ENCODE assay signal across 24 cellular contexts in genomic region chr4:2886161-2886560, GRCh38. TPM values are rescaled to one million over a fixed set of nuclear protein-coding genes. Genes with fewer than 3 reads are reported as not detected.
DNase-seq lines count a peak whose midpoint lies in the region; ATAC-seq and TF ChIP-seq lines count a peak whose summit lies in the region.
"Had no signal": no experiment of that assay in that cellular context is flagged by ENCODE, and none has a peak within 500 bp of the region (broad histone marks: within the 10 kb centered on the region; RNA-seq: fewer than 3 reads in every experiment).

No MANE protein-coding gene starts in this region.

- POLR2A ChIA-PET in activated CD4-positive, alpha-beta memory T cell treated with anti-CD3 and anti-CD28 coated beads for 36 hours (lab: Charles Lee): no interaction called here
- POLR2A ChIA-PET in WTC11 (lab: Charles Lee): no interaction called here

- CTCF ChIA-PET in activated CD4-positive, alpha-beta memory T cell treated with anti-CD3 and anti-CD28 coated beads for 36 hours (lab: Charles Lee): no interaction called here
- CTCF ChIA-PET in WTC11 (lab: Charles Lee): interaction anchor here (0.9 kb wide), 1 partner anchor 24 kb away, joined by 3 read pairs; no protein-coding TSS in a partner anchor

- peak overlapping the region; percentile 13 for H3K27ac Mint-ChIP-seq in central memory CD8-positive, alpha-beta T cell (ENCODE audit: low read depth)
- peak overlapping the region; percentile 26 for H3K27ac Mint-ChIP-seq in stimulated activated effector memory CD8-positive, alpha-beta T cell treated with anti-CD3 and anti-CD28 coated beads, Interleukin-12 subunit alpha, Interleukin-12 subunit beta, amount 100 ng/mL, for 72 hours
- H3K27ac Mint-ChIP-seq in activated CD4-positive, alpha-beta memory T cell treated with anti-CD3 and anti-CD28 coated beads for 36 hours: no peak overlapping the region
- no peak overlapping the region for H3K27ac Mint-ChIP-seq in WTC11
- H3K27ac Mint-ChIP-seq: CD8-positive, alpha-beta T cell had no signal

- no peak overlapping the region for H3K4me3 ChIP-seq in cardiac muscle cell
- H3K4me3 ChIP-seq: coronary artery, HAP-1, MG63, thyroid gland, vagina had no signal

- intact Hi-C loops in left cardiac atrium (cut with DNase I): no loop called here
- intact Hi-C loops in activated CD4-positive, alpha-beta memory T cell treated with anti-CD3 and anti-CD28 coated beads for 36 hours (cut with micrococcal nuclease): no loop called here

- H3K4me1 ChIP-seq in cardiac muscle cell (ENCODE audit: low read depth): peaks cover 22% of the 10 kb centered on the region
- H3K4me1 ChIP-seq: thyroid gland had no signal

- peaks cover 19% of the 10 kb centered on the region for H3K4me1 Mint-ChIP-seq in central memory CD8-positive, alpha-beta T cell
- peaks cover 12% of the 10 kb centered on the region for H3K4me1 Mint-ChIP-seq in stimulated activated effector memory CD8-positive, alpha-beta T cell treated with anti-CD3 and anti-CD28 coated beads, Interleukin-12 subunit alpha, Interleukin-12 subunit beta, amount 100 ng/mL, for 72 hours
- no peaks in the 10 kb centered on the region for H3K4me1 Mint-ChIP-seq in activated CD4-positive, alpha-beta memory T cell treated with anti-CD3 and anti-CD28 coated beads for 36 hours (ENCODE audit: low read depth)
- H3K4me1 Mint-ChIP-seq in WTC11: peaks cover 21% of the 10 kb centered on the region

- H3K36me3 Mint-ChIP-seq in central memory CD8-positive, alpha-beta T cell (ENCODE audit: insufficient read depth): peaks cover 45% of the 10 kb centered on the region
- peaks cover 90% of the 10 kb centered on the region for H3K36me3 Mint-ChIP-seq in stimulated activated effector memory CD8-positive, alpha-beta T cell treated with anti-CD3 and anti-CD28 coated beads, Interleukin-12 subunit alpha, Interleukin-12 subunit beta, amount 100 ng/mL, for 72 hours
- H3K36me3 Mint-ChIP-seq in activated CD4-positive, alpha-beta memory T cell treated with anti-CD3 and anti-CD28 coated beads for 36 hours: peaks cover 27% of the 10 kb centered on the region
- peaks cover 44% of the 10 kb centered on the region for H3K36me3 Mint-ChIP-seq in WTC11

- peak overlapping the region; percentile 58 for H3K27ac ChIP-seq in cardiac muscle cell
- H3K27ac ChIP-seq: coronary artery, KMS-11, thyroid gland, vagina had no signal

- no peak overlapping the region for H3K4me3 Mint-ChIP-seq in central memory CD8-positive, alpha-beta T cell
- H3K4me3 Mint-ChIP-seq in stimulated activated effector memory CD8-positive, alpha-beta T cell treated with anti-CD3 and anti-CD28 coated beads, Interleukin-12 subunit alpha, Interleukin-12 subunit beta, amount 100 ng/mL, for 72 hours: no peak overlapping the region
- H3K4me3 Mint-ChIP-seq in activated CD4-positive, alpha-beta memory T cell treated with anti-CD3 and anti-CD28 coated beads for 36 hours: no peak overlapping the region
- H3K4me3 Mint-ChIP-seq in WTC11: no peak overlapping the region
- H3K4me3 Mint-ChIP-seq: CD8-positive, alpha-beta T cell; effector memory CD8-positive, alpha-beta T cell had no signal

- H3K36me3 ChIP-seq in cardiac muscle cell: peaks cover 20% of the 10 kb centered on the region

- H3K27me3 ChIP-seq in cardiac muscle cell: no peaks in the 10 kb centered on the region
- H3K27me3 ChIP-seq: MG63, thyroid gland, vagina had no signal

- no peaks in the 10 kb centered on the region for H3K9me3 Mint-ChIP-seq in central memory CD8-positive, alpha-beta T cell
- no peaks in the 10 kb centered on the region for H3K9me3 Mint-ChIP-seq in stimulated activated effector memory CD8-positive, alpha-beta T cell treated with anti-CD3 and anti-CD28 coated beads, Interleukin-12 subunit alpha, Interleukin-12 subunit beta, amount 100 ng/mL, for 72 hours
- H3K9me3 Mint-ChIP-seq in activated CD4-positive, alpha-beta memory T cell treated with anti-CD3 and anti-CD28 coated beads for 36 hours: no peaks in the 10 kb centered on the region
- no peaks in the 10 kb centered on the region for H3K9me3 Mint-ChIP-seq in WTC11
- H3K9me3 Mint-ChIP-seq: CD8-positive, alpha-beta T cell; effector memory CD8-positive, alpha-beta T cell had no signal

- TF ChIP-seq CTCF in cardiac muscle cell (IDR thresholded peaks at IDR 0.05; ENCODE audit: low read depth, low read length): no peak
- no peak for TF ChIP-seq CTCF in WTC11 (IDR thresholded peaks at IDR 0.05)

- ATAC-seq in left cardiac atrium: no peak
- no peak for ATAC-seq in central memory CD8-positive, alpha-beta T cell (replicated peaks; ENCODE audit: extremely low read depth, poor library complexity, severe bottlenecking)
- no peak for ATAC-seq in stimulated activated effector memory CD8-positive, alpha-beta T cell treated with anti-CD3 and anti-CD28 coated beads, Interleukin-12 subunit alpha, Interleukin-12 subunit beta, amount 100 ng/mL, for 72 hours
- ATAC-seq in GM19397 (IDR thresholded peaks at IDR 0.05; ENCODE audit: unreplicated experiment): no peak
- ATAC-seq in WTC11: no peak
- ATAC-seq: CD8-positive, alpha-beta T cell; effector memory CD8-positive, alpha-beta T cell; left lobe of liver; sciatic nerve had no signal

- H3K9me3 ChIP-seq in cardiac muscle cell (ENCODE audit: low read depth): no peaks in the 10 kb centered on the region
- H3K9me3 ChIP-seq: HAP-1, MG63, thyroid gland, vagina had no signal

- peak in 1 of 2 donors; percentile 19 for DNase-seq in cardiac muscle cell (ENCODE audit: low read depth in 1 of 2, low spot score in 1 of 2)
- no peak for DNase-seq in left cardiac atrium
- peak; percentile 74 for DNase-seq in NCI-H2171 treated with DMSO at 0.1 percent for 48 hours (lab: John Stamatoyannopoulos, UW)
- DNase-seq in central memory CD8-positive, alpha-beta T cell (ENCODE audit: low spot score in 2 of 2): no peak
- DNase-seq in stimulated activated effector memory CD8-positive, alpha-beta T cell treated with anti-CD3 and anti-CD28 coated beads, Interleukin-12 subunit alpha, Interleukin-12 subunit beta, amount 100 ng/mL, for 72 hours (ENCODE audit: low spot score in 2 of 2): no peak
- no peak for DNase-seq in activated CD4-positive, alpha-beta memory T cell treated with anti-CD3 and anti-CD28 coated beads for 36 hours
- DNase-seq in WTC11 (ENCODE audit: low spot score): no peak
- DNase-seq: activated CD4-positive, alpha-beta T cell treated with anti-CD3 and anti-CD28 coated beads, Interleukin-2, amount 50 U/mL, for 1 hour; activated naive CD4-positive, alpha-beta T cell treated with anti-CD3 and anti-CD28 coated beads, Interleukin-2, amount 50 U/mL, for 16 hours; amniotic stem cell; CD8-positive, alpha-beta T cell; effector memory CD8-positive, alpha-beta T cell; MG63; NCI-H1105 treated with DMSO at 0.1 percent for 48 hours; NCI-H2029 treated with DMSO at 0.1 percent for 48 hours; NCI-H345; thyroid gland had no signal

- no peaks in the 10 kb centered on the region for H3K27me3 Mint-ChIP-seq in central memory CD8-positive, alpha-beta T cell
- no peaks in the 10 kb centered on the region for H3K27me3 Mint-ChIP-seq in activated CD4-positive, alpha-beta memory T cell treated with anti-CD3 and anti-CD28 coated beads for 36 hours
- H3K27me3 Mint-ChIP-seq in WTC11 (ENCODE audit: low read depth): no peaks in the 10 kb centered on the region
- H3K27me3 Mint-ChIP-seq: effector memory CD8-positive, alpha-beta T cell had no signal

TF ChIP-seq in WTC11, 78 proteins besides CTCF, POLR2A, EP300 and RAD21 (continues in another document):
- TF ChIP-seq ZNF317 (CRISPR knock-in tag; IDR thresholded peaks at IDR 0.05; ENCODE audit: borderline replicate concordance, low read depth): no peak
- no peak for TF ChIP-seq MLX (CRISPR knock-in tag; IDR thresholded peaks at IDR 0.05)
- TF ChIP-seq ZNF671 (CRISPR knock-in tag; IDR thresholded peaks at IDR 0.05): no peak
- TF ChIP-seq STAT6 (CRISPR knock-in tag; conservative IDR thresholded peaks at IDR 0.05; ENCODE audit: low read depth): no peak
- TF ChIP-seq CBFB (CRISPR knock-in tag; IDR thresholded peaks at IDR 0.05; ENCODE audit: low read depth): no peak

RNA-seq across cellular contexts. Expression of gene ADD1, which starts 42.5 kb away (rescaled TPM):
- total RNA-seq in cardiac muscle cell: 219 and 230 TPM in 2 replicates
- polyA plus RNA-seq in cardiac muscle cell: 274 and 297 TPM in 2 replicates
- total RNA-seq in left cardiac atrium: 100 to 1,000 TPM; 200 to 209 TPM
- total RNA-seq in activated CD4-positive, alpha-beta memory T cell treated with anti-CD3 and anti-CD28 coated beads for 36 hours: 100 to 1,000 TPM; 212 TPM
- total RNA-seq in WTC11 (2021): 164 to 178 TPM (median 167 TPM) in 3 replicates

Comparison
In these comparisons a context has a peak if more than half of its experiments do, and no peak if none do; other contexts are left out.
1. H3K27ac Mint-ChIP-seq: peak in central memory CD8-positive, alpha-beta T cell (single experiment) and stimulated activated effector memory CD8-positive, alpha-beta T cell treated with anti-CD3 and anti-CD28 coated beads, Interleukin-12 subunit alpha, Interleukin-12 subunit beta, amount 100 ng/mL, for 72 hours (single experiment); none in activated CD4-positive, alpha-beta memory T cell treated with anti-CD3 and anti-CD28 coated beads for 36 hours (single experiment) and WTC11 (single experiment).